In the genomic region with DNA sequence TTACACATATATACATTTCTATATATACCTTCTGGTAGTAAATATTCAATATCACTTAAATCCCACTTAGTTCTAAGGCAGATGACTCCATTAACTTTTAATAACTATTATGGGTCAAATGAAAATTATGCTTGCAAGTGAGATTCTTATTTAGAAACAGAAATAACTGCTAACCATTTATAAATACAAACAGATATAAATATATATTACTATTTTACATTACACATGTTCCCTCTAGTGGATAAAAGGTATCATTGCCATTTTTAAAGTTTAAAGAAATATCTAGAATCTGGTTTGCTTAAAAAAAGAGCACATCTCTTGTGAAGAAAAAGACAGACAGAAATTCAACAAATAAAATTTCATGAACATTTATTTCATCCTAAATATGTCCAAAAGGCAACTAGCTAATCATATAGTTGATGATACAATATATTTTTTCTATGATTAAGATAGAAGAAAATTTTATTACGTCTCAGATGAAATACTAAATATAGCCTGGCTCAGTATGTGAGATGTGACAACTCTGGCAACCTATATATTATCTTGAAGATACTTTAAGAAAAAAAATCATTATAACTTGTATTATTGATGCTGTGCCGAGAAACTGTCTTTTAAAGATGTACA, we compare ENCODE assay signal across 8 cellular contexts. TPM values are rescaled to one million over a fixed set of nuclear protein-coding genes. Genes with fewer than 3 reads are reported as not detected.
DNase-seq lines count a peak whose midpoint lies in the region; ATAC-seq and TF ChIP-seq lines count a peak whose summit lies in the region.

No MANE protein-coding gene starts in this region.

- peaks cover 14% of the 10 kb centered on the region for H3K36me3 Mint-ChIP-seq in natural killer cell
- no peaks in the 10 kb centered on the region for H3K36me3 Mint-ChIP-seq in natural killer cell treated with Interleukin-12 subunit alpha and Interleukin-12 subunit beta and Interleukin-15 and Interleukin-18, amount 100 ng/mL, for 72 hours

- intact Hi-C loops in natural killer cell (cut with micrococcal nuclease) = loop anchor here (2.0 to 5.0 kb wide), 3 partner anchors 105 to 642 kb away; no protein-coding TSS in a partner anchor

- no peak overlapping the region for H3K27ac Mint-ChIP-seq in natural killer cell
- no peak overlapping the region for H3K27ac Mint-ChIP-seq in natural killer cell treated with Interleukin-12 subunit alpha and Interleukin-12 subunit beta and Interleukin-15 and Interleukin-18, amount 100 ng/mL, for 72 hours

- DNase-seq in natural killer cell (no peak), RKO (ENCODE audit: low spot score) (peak; percentile 56), germinal center (ENCODE audit: low spot score) (peak; percentile 16), NCI-H187 treated with DMSO at 0.1 percent for 48 hours (lab: John Stamatoyannopoulos, UW) (no peak), mucosa of gallbladder (ENCODE audit: low spot score) (no peak)
- DNase-seq in natural killer cell treated with Interleukin-12 subunit alpha and Interleukin-12 subunit beta and Interleukin-15 and Interleukin-18, amount 100 ng/mL, for 72 hours (ENCODE audit: low spot score) = no peak

- H3K4me1 Mint-ChIP-seq in natural killer cell = no peaks in the 10 kb centered on the region
- no peaks in the 10 kb centered on the region for H3K4me1 Mint-ChIP-seq in natural killer cell treated with Interleukin-12 subunit alpha and Interleukin-12 subunit beta and Interleukin-15 and Interleukin-18, amount 100 ng/mL, for 72 hours (ENCODE audit: low read depth in 2 of 2)

- ATAC-seq in natural killer cell = no peak
- no peak for ATAC-seq in natural killer cell treated with Interleukin-12 subunit alpha and Interleukin-12 subunit beta and Interleukin-15 and Interleukin-18, amount 100 ng/mL, for 72 hours
- no peak for ATAC-seq in HG03135 (IDR thresholded peaks at IDR 0.05; ENCODE audit: unreplicated experiment)
- ATAC-seq in GM19463 (IDR thresholded peaks at IDR 0.05; ENCODE audit: unreplicated experiment) = no peak

- TF ChIP-seq CTCF in natural killer cell (IDR thresholded peaks at IDR 0.05) = peak; percentile 76

- no peaks in the 10 kb centered on the region for H3K27me3 Mint-ChIP-seq in natural killer cell (ENCODE audit: low read depth in 2 of 2)
- H3K27me3 Mint-ChIP-seq in natural killer cell treated with Interleukin-12 subunit alpha and Interleukin-12 subunit beta and Interleukin-15 and Interleukin-18, amount 100 ng/mL, for 72 hours = no peaks in the 10 kb centered on the region

- H3K4me3 Mint-ChIP-seq in natural killer cell = no peak overlapping the region
- H3K4me3 Mint-ChIP-seq in natural killer cell treated with Interleukin-12 subunit alpha and Interleukin-12 subunit beta and Interleukin-15 and Interleukin-18, amount 100 ng/mL, for 72 hours = no peak overlapping the region

- H3K9me3 Mint-ChIP-seq in natural killer cell = no peaks in the 10 kb centered on the region
- H3K9me3 Mint-ChIP-seq in natural killer cell treated with Interleukin-12 subunit alpha and Interleukin-12 subunit beta and Interleukin-15 and Interleukin-18, amount 100 ng/mL, for 72 hours = no peaks in the 10 kb centered on the region

RNA-seq across cellular contexts. Expression of gene RAD51AP1, which starts 11.7 kb away (rescaled TPM):
- total RNA-seq in natural killer cell (1 to 10 TPM; 3.4 to 5.4 (median 5.2) TPM), mucosa of gallbladder (1.1 TPM)
- 10 to 100 TPM; 21.4 to 34.4 TPM for total RNA-seq in natural killer cell treated with Interleukin-12 subunit alpha and Interleukin-12 subunit beta and Interleukin-15 and Interleukin-18, amount 100 ng/mL, for 72 hours

RNA-seq across cellular contexts. Expression of gene DYRK4, which starts 35.0 kb away (rescaled TPM):
- total RNA-seq in natural killer cell (10 to 100 TPM; 11.3 to 15.3 (median 14.2) TPM), mucosa of gallbladder (29.1 TPM)
- 10 to 100 TPM; 24.0 to 30.2 TPM for total RNA-seq in natural killer cell treated with Interleukin-12 subunit alpha and Interleukin-12 subunit beta and Interleukin-15 and Interleukin-18, amount 100 ng/mL, for 72 hours

Comparison
In these comparisons a context has a peak if more than half of its experiments do, and no peak if none do; other contexts are left out.
1. DNase-seq: peak in RKO (single experiment) and germinal center (single experiment); none in natural killer cell (single experiment), natural killer cell treated with Interleukin-12 subunit alpha and Interleukin-12 subunit beta and Interleukin-15 and Interleukin-18, amount 100 ng/mL, for 72 hours (single experiment), NCI-H187 treated with DMSO at 0.1 percent for 48 hours (single experiment) and mucosa of gallbladder (single experiment).